ENCODE assay signal across 1 cellular context in genomic region chr20:584375-585301, GRCh38.
TF ChIP-seq lines count a peak whose summit lies in the region.

No MANE protein-coding gene starts in this region.

TF ChIP-seq in GM23338, 12 proteins besides CTCF, POLR2A, EP300 and RAD21 (continued from another document):
- TF ChIP-seq REST (IDR thresholded peaks at IDR 0.05; ENCODE audit: unreplicated experiment) (no peak), NANOG (IDR thresholded peaks at IDR 0.05; ENCODE audit: borderline replicate concordance) (no peak), STAT1 (IDR thresholded peaks at IDR 0.05; ENCODE audit: unreplicated experiment) (no peak), EZH2 (IDR thresholded peaks at IDR 0.05; ENCODE audit: low read depth, unreplicated experiment) (no peak), ZNF114 (CRISPR knock-in tag; IDR thresholded peaks at IDR 0.05) (no peak)
